3 cellular contexts compared by ENCODE assay signal in genomic region chr18:26562568-26562967, GRCh38.
"Had no signal": no experiment of that assay in that cellular context is flagged by ENCODE, and none has a peak within 500 bp of the region (broad histone marks: within the 10 kb centered on the region; RNA-seq: fewer than 3 reads in every experiment).

No MANE protein-coding gene starts in this region.

- H3K4me3 ChIP-seq: GM12878 had no signal

- ATAC-seq: GM12878 had no signal

- DNase-seq: GDM1, GF-D8 had no signal
